ENCODE assay signal across 14 cellular contexts in the genomic region with DNA sequence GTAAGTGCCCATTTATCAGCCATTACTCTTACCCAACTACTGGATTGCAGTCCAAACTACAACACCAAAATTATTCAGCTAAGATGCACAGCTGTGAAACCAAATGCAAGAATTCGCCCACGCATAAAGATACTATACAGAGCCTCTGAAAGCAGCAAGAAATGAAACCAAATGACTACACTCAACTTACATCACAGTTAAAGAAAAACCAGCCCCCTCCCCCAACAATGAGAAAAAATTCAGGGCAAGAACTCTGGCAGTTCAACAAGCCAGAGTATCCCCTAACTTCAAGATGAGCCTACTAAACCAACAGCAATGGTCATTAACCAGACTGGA.
DNase-seq lines count a peak whose midpoint lies in the region; ATAC-seq and TF ChIP-seq lines count a peak whose summit lies in the region.
"Had no signal": no experiment of that assay in that cellular context is flagged by ENCODE, and none has a peak within 500 bp of the region (broad histone marks: within the 10 kb centered on the region; RNA-seq: fewer than 3 reads in every experiment).

No MANE protein-coding gene starts in this region.

- H3K27me3 ChIP-seq in dorsolateral prefrontal cortex = no peaks in the 10 kb centered on the region

- no peak for TF ChIP-seq CTCF in dorsolateral prefrontal cortex (IDR thresholded peaks at IDR 0.05 in 54 of 56, conservative IDR thresholded peaks at IDR 0.05 in 2 of 56; ENCODE audit: low read depth in 1 of 56, partially characterized antibody in 56 of 56)

- no peak overlapping the region for H3K4me3 ChIP-seq in dorsolateral prefrontal cortex

- DNase-seq in islet precursor cell = peak; percentile 60
- DNase-seq in amniotic stem cell (lab: John Stamatoyannopoulos, UW) = no peak
- DNase-seq in Right ventricle myocardium inferior (ENCODE audit: missing footprints) = no peak
- no peak for DNase-seq in dorsolateral prefrontal cortex
- DNase-seq: activated CD8-positive, alpha-beta memory T cell treated with anti-CD3 and anti-CD28 coated beads for 24 hours; activated naive CD4-positive, alpha-beta T cell treated with anti-CD3 and anti-CD28 coated beads for 36 hours; Karpas-422; NCI-H187; T1000 had no signal

- intact Hi-C loops in Right ventricle myocardium inferior (cut with DNase I) = no loop called here
- intact Hi-C loops in dorsolateral prefrontal cortex (cut with DNase I) = no loop called here

- ATAC-seq in GM18870 (IDR thresholded peaks at IDR 0.05; ENCODE audit: unreplicated experiment) = peak; percentile 94
- peak; percentile 90 for ATAC-seq in GM21576 (IDR thresholded peaks at IDR 0.05; ENCODE audit: unreplicated experiment)
- peak; percentile 81 for ATAC-seq in HG03045 (IDR thresholded peaks at IDR 0.05; ENCODE audit: unreplicated experiment)
- ATAC-seq in Right ventricle myocardium inferior = no peak

- no peak overlapping the region for H3K27ac ChIP-seq in dorsolateral prefrontal cortex
- H3K27ac ChIP-seq: C4-2B, HL-60 had no signal
